Comparison of ENCODE assay signal across 8 cellular contexts in genomic region chr4:176320340-176320975, GRCh38. TPM values are rescaled to one million over a fixed set of nuclear protein-coding genes. Genes with fewer than 3 reads are reported as not detected.
DNase-seq lines count a peak whose midpoint lies in the region; ATAC-seq and TF ChIP-seq lines count a peak whose summit lies in the region.

No MANE protein-coding gene starts in this region.

- TF ChIP-seq CTCF in fibroblast of mammary gland (conservative IDR thresholded peaks at IDR 0.05; ENCODE audit: control insufficient read depth, insufficient read depth, low read depth, low read length): no peak

- H3K4me1 Mint-ChIP-seq in activated T-helper 1 cell treated with anti-CD3 and anti-CD28 coated beads, Interleukin-12 subunit alpha, Interleukin-12 subunit beta, Interleukin-2, Interleukin-4 antibody, amounts not matched to agents 30 ng/mL and 10 ng/mL and 1 ng/mL, durations not matched to agents 14 hours and 24 hours and 36 hours (ENCODE audit: low read depth): peaks cover 60% of the 10 kb centered on the region
- peaks cover 26 to 44% of the 10 kb centered on the region in 2 donors for H3K4me1 Mint-ChIP-seq in natural killer cell treated with Interleukin-12 subunit alpha and Interleukin-12 subunit beta and Interleukin-15 and Interleukin-18, amount 100 ng/mL, for 72 hours (ENCODE audit: low read depth in 2 of 2)

- DNase-seq in COLO829 (ENCODE audit: low spot score) (peak; percentile 72), fibroblast of mammary gland (ENCODE audit: low read depth) (peak; percentile 83)
- DNase-seq in activated T-helper 1 cell treated with anti-CD3 and anti-CD28 coated beads, Interleukin-12 subunit alpha, Interleukin-12 subunit beta, Interleukin-2, Interleukin-4 antibody, amounts not matched to agents 30 ng/mL and 10 ng/mL and 1 ng/mL, durations not matched to agents 14 hours and 24 hours and 36 hours (ENCODE audit: low spot score): peak; percentile 89
- DNase-seq in natural killer cell treated with Interleukin-12 subunit alpha and Interleukin-12 subunit beta and Interleukin-15 and Interleukin-18, amount 100 ng/mL, for 72 hours (ENCODE audit: low spot score): peak; percentile 97
- peak; percentile 69 to 83 (median 78) for DNase-seq in stimulated activated naive CD4-positive, alpha-beta T cell (lab: John Stamatoyannopoulos, UW)

- H3K9me3 Mint-ChIP-seq in activated T-helper 1 cell treated with anti-CD3 and anti-CD28 coated beads, Interleukin-12 subunit alpha, Interleukin-12 subunit beta, Interleukin-2, Interleukin-4 antibody, amounts not matched to agents 30 ng/mL and 10 ng/mL and 1 ng/mL, durations not matched to agents 14 hours and 24 hours and 36 hours: no peaks in the 10 kb centered on the region
- H3K9me3 Mint-ChIP-seq in natural killer cell treated with Interleukin-12 subunit alpha and Interleukin-12 subunit beta and Interleukin-15 and Interleukin-18, amount 100 ng/mL, for 72 hours: no peaks in the 10 kb centered on the region

- H3K27me3 Mint-ChIP-seq in activated T-helper 1 cell treated with anti-CD3 and anti-CD28 coated beads, Interleukin-12 subunit alpha, Interleukin-12 subunit beta, Interleukin-2, Interleukin-4 antibody, amounts not matched to agents 30 ng/mL and 10 ng/mL and 1 ng/mL, durations not matched to agents 14 hours and 24 hours and 36 hours (ENCODE audit: insufficient read depth): no peaks in the 10 kb centered on the region
- H3K27me3 Mint-ChIP-seq in natural killer cell treated with Interleukin-12 subunit alpha and Interleukin-12 subunit beta and Interleukin-15 and Interleukin-18, amount 100 ng/mL, for 72 hours: no peaks in the 10 kb centered on the region

- H3K4me3 ChIP-seq in fibroblast of mammary gland (ENCODE audit: control insufficient read depth, low read depth, low read length): peak overlapping the region; percentile 94

- H3K4me3 Mint-ChIP-seq in activated T-helper 1 cell treated with anti-CD3 and anti-CD28 coated beads, Interleukin-12 subunit alpha, Interleukin-12 subunit beta, Interleukin-2, Interleukin-4 antibody, amounts not matched to agents 30 ng/mL and 10 ng/mL and 1 ng/mL, durations not matched to agents 14 hours and 24 hours and 36 hours: peak overlapping the region; percentile 98
- peak overlapping the region; percentile 92 for H3K4me3 Mint-ChIP-seq in natural killer cell treated with Interleukin-12 subunit alpha and Interleukin-12 subunit beta and Interleukin-15 and Interleukin-18, amount 100 ng/mL, for 72 hours

- peaks cover 22% of the 10 kb centered on the region for H3K36me3 Mint-ChIP-seq in activated T-helper 1 cell treated with anti-CD3 and anti-CD28 coated beads, Interleukin-12 subunit alpha, Interleukin-12 subunit beta, Interleukin-2, Interleukin-4 antibody, amounts not matched to agents 30 ng/mL and 10 ng/mL and 1 ng/mL, durations not matched to agents 14 hours and 24 hours and 36 hours (ENCODE audit: low read depth)
- H3K36me3 Mint-ChIP-seq in natural killer cell treated with Interleukin-12 subunit alpha and Interleukin-12 subunit beta and Interleukin-15 and Interleukin-18, amount 100 ng/mL, for 72 hours: peaks cover 24% of the 10 kb centered on the region

- ATAC-seq in GM19455 (IDR thresholded peaks at IDR 0.05; ENCODE audit: unreplicated experiment) (peak; percentile 78), HG03575 (IDR thresholded peaks at IDR 0.05; ENCODE audit: extremely low read depth, insufficient number of reproducible peaks, low FRiP score, unreplicated experiment) (peak; percentile 58)
- peak; percentile 90 to 91 for ATAC-seq in natural killer cell treated with Interleukin-12 subunit alpha and Interleukin-12 subunit beta and Interleukin-15 and Interleukin-18, amount 100 ng/mL, for 72 hours

- intact Hi-C loops in activated T-helper 1 cell treated with anti-CD3 and anti-CD28 coated beads, Interleukin-12 subunit alpha, Interleukin-12 subunit beta, Interleukin-2, Interleukin-4 antibody, amounts not matched to agents 30 ng/mL and 10 ng/mL and 1 ng/mL, durations not matched to agents 14 hours and 24 hours and 36 hours (cut with micrococcal nuclease): loop anchor here (5.0 kb wide), 2 partner anchors 582 to 1963 kb away; no protein-coding TSS in a partner anchor

- H3K27ac Mint-ChIP-seq in activated T-helper 1 cell treated with anti-CD3 and anti-CD28 coated beads, Interleukin-12 subunit alpha, Interleukin-12 subunit beta, Interleukin-2, Interleukin-4 antibody, amounts not matched to agents 30 ng/mL and 10 ng/mL and 1 ng/mL, durations not matched to agents 14 hours and 24 hours and 36 hours: peak overlapping the region; percentile 97
- peak overlapping the region; percentile 92 to 93 for H3K27ac Mint-ChIP-seq in natural killer cell treated with Interleukin-12 subunit alpha and Interleukin-12 subunit beta and Interleukin-15 and Interleukin-18, amount 100 ng/mL, for 72 hours

TF ChIP-seq in PFSK-1, 5 proteins besides CTCF, POLR2A, EP300 and RAD21:
- TF ChIP-seq FOXP2 (optimal IDR thresholded peaks at IDR 0.05; ENCODE audit: borderline replicate concordance, extremely low read depth, extremely low read length, insufficient read depth) (peak; percentile 47), REST (IDR thresholded peaks at IDR 0.05; ENCODE audit: insufficient read depth in 1 of 2, low read depth in 2 of 2, low read length in 2 of 2) (no peak), SIN3A (IDR thresholded peaks at IDR 0.05; ENCODE audit: borderline replicate concordance, insufficient read depth, low read length) (peak; percentile 43; the same call in 1 of the 2 replicates), TAF1 (IDR thresholded peaks at IDR 0.05; ENCODE audit: borderline replicate concordance, insufficient read depth, low read length) (no peak)

RNA-seq across cellular contexts. Expression of gene SPCS3, which starts 0.7 kb away (rescaled TPM):
- polyA plus RNA-seq in PFSK-1 (2012; ENCODE audit: insufficient read length, low read depth): 48.3 TPM
- 197 and 203 TPM in 2 replicates for total RNA-seq in activated T-helper 1 cell treated with anti-CD3 and anti-CD28 coated beads, Interleukin-12 subunit alpha, Interleukin-12 subunit beta, Interleukin-2, Interleukin-4 antibody, amounts not matched to agents 30 ng/mL and 10 ng/mL and 1 ng/mL, durations not matched to agents 14 hours and 24 hours and 36 hours
- 100 to 1,000 TPM; 218 to 239 TPM for total RNA-seq in natural killer cell treated with Interleukin-12 subunit alpha and Interleukin-12 subunit beta and Interleukin-15 and Interleukin-18, amount 100 ng/mL, for 72 hours

RNA-seq across cellular contexts. Expression of gene ASB5, which starts 51.4 kb away (rescaled TPM):
- not detected for polyA plus RNA-seq in PFSK-1 (2012; ENCODE audit: insufficient read length, low read depth)
- total RNA-seq in activated T-helper 1 cell treated with anti-CD3 and anti-CD28 coated beads, Interleukin-12 subunit alpha, Interleukin-12 subunit beta, Interleukin-2, Interleukin-4 antibody, amounts not matched to agents 30 ng/mL and 10 ng/mL and 1 ng/mL, durations not matched to agents 14 hours and 24 hours and 36 hours: not detected in 2 replicates
- not detected for total RNA-seq in natural killer cell treated with Interleukin-12 subunit alpha and Interleukin-12 subunit beta and Interleukin-15 and Interleukin-18, amount 100 ng/mL, for 72 hours

Comparison
In these comparisons a context has a peak if more than half of its experiments do, and no peak if none do; other contexts are left out.
1. Peak in every context shown above with its lines: DNase-seq, ATAC-seq and H3K4me3 ChIP-seq.